Comparison of ENCODE assay signal across 19 cellular contexts in the genomic region with DNA sequence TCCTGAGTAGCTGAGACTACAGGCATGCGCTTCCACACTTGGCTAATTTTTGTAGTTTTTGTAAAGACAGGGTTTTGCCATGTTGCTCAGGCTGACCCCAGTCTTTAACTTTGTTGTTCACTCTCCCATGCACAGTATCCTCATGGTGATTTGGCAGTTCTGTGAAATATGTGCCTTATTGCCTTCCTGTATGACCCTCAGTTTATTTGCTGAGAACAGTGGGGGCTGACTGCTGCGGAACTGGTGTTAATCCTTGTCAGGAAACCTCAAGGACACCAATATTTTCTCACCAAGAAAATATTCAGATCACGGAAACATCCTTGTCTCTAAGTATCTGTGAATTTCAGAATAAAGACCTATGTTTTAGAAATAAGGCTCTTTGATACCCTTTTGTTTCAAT.
"Had no signal": no experiment of that assay in that cellular context is flagged by ENCODE, and none has a peak within 500 bp of the region (broad histone marks: within the 10 kb centered on the region; RNA-seq: fewer than 3 reads in every experiment).

No MANE protein-coding gene starts in this region.

- H3K4me1 ChIP-seq: vagina had no signal

- H3K27me3 ChIP-seq: dorsolateral prefrontal cortex, esophagus squamous epithelium, gastroesophageal sphincter, tibial nerve, upper lobe of right lung, vagina had no signal

- FAIRE-seq: endometrium, islet of Langerhans, small intestine had no signal

- H3K36me3 ChIP-seq: esophagus squamous epithelium, gastroesophageal sphincter, tibial nerve, upper lobe of right lung, vagina had no signal

- H3K9me3 Mint-ChIP-seq: neural crest cell had no signal

- H3K27ac ChIP-seq: coronary artery, dorsolateral prefrontal cortex, esophagus squamous epithelium, gastroesophageal sphincter, tibial nerve, upper lobe of right lung, vagina had no signal

- H3K9me3 ChIP-seq: esophagus squamous epithelium, gastroesophageal sphincter, tibial nerve, upper lobe of right lung, vagina had no signal

- H3K36me3 Mint-ChIP-seq: naive B cell had no signal

- DNase-seq: dorsolateral prefrontal cortex; effector CD8-positive, alpha-beta T cell; esophagus squamous epithelium; foreskin fibroblast; glutamatergic neuron; mesendoderm; naive B cell; posterior cingulate gyrus; small intestine; stimulated activated CD4-positive, alpha-beta T cell treated with anti-CD3 and anti-CD28 coated beads, Interleukin-2, amount 100 ng/mL, for 48 hours; stimulated activated naive CD8-positive, alpha-beta T cell treated with anti-CD3 and anti-CD28 coated beads, Interleukin-15, Interleukin-2, amounts not matched to agents 100 U/mL and 50 U/mL, for 24 hours; upper lobe of right lung had no signal

- H3K4me1 Mint-ChIP-seq: naive B cell had no signal

- H3K4me3 ChIP-seq: coronary artery, dorsolateral prefrontal cortex, esophagus squamous epithelium, gastroesophageal sphincter, tibial nerve, upper lobe of right lung, vagina had no signal

- ATAC-seq: gastroesophageal sphincter; stimulated activated naive CD8-positive, alpha-beta T cell treated with anti-CD3 and anti-CD28 coated beads, Interleukin-15, Interleukin-2, amounts not matched to agents 100 U/mL and 50 U/mL, for 24 hours had no signal

- H3K4me3 Mint-ChIP-seq: neural crest cell had no signal
